In genomic region chr3:140941090-140941433, GRCh38 we compare ENCODE assay signal across 8 cellular contexts. TPM values are rescaled to one million over a fixed set of nuclear protein-coding genes. Genes with fewer than 3 reads are reported as not detected.
DNase-seq lines count a peak whose midpoint lies in the region; ATAC-seq and TF ChIP-seq lines count a peak whose summit lies in the region.

No MANE protein-coding gene starts in this region.

- no peaks in the 10 kb centered on the region for H3K27me3 ChIP-seq in sigmoid colon

- peak overlapping the region; percentile 96 to 99 (median 98) for H3K27ac ChIP-seq in sigmoid colon

- DNase-seq in GM12864 (ENCODE audit: low read depth) (no peak), T-helper 17 cell (no peak), fibroblast of the aortic adventitia (ENCODE audit: low read depth) (no peak), sigmoid colon (no peak), NCI-H446 treated with DMSO at 0.1 percent for 48 hours (lab: John Stamatoyannopoulos, UW) (no peak), Kasumi-1 (lab: John Stamatoyannopoulos, UW) (no peak), MV-4-11 (lab: John Stamatoyannopoulos, UW) (no peak)

- H3K9me3 ChIP-seq in T-helper 17 cell (ENCODE audit: control insufficient read depth, low read length, poor library complexity, severe bottlenecking): no peaks in the 10 kb centered on the region
- no peaks in the 10 kb centered on the region for H3K9me3 ChIP-seq in sigmoid colon

- WGBS in sigmoid colon, 2 donors: 35 to 45% methylated on average over 5 of the region's 5 CpGs

- H3K4me1 ChIP-seq in sigmoid colon: peaks cover 0 to 32% (median 30%) of the 10 kb centered on the region in 4 donors

- ATAC-seq in T-helper 17 cell (no peak), GM19351 (IDR thresholded peaks at IDR 0.05; ENCODE audit: unreplicated experiment) (no peak)

- peak overlapping the region; percentile 88 for H3K4me3 ChIP-seq in GM12864 (ENCODE audit: low read depth, low read length)
- H3K4me3 ChIP-seq in fibroblast of the aortic adventitia (ENCODE audit: low read depth, low read length): peak overlapping the region; percentile 91
- peak overlapping the region; percentile 85 to 92 (median 90) for H3K4me3 ChIP-seq in sigmoid colon

- intact Hi-C loops in sigmoid colon (cut with DNase I): no loop called here

- no peak for TF ChIP-seq POLR2A in sigmoid colon (IDR thresholded peaks at IDR 0.05)

- no peak for TF ChIP-seq CTCF in GM12864 (IDR thresholded peaks at IDR 0.05; ENCODE audit: low read depth, low read length, missing control alignments)
- TF ChIP-seq CTCF in fibroblast of the aortic adventitia (IDR thresholded peaks at IDR 0.05; ENCODE audit: insufficient read depth, low read length): no peak
- TF ChIP-seq CTCF in sigmoid colon (IDR thresholded peaks at IDR 0.05): no peak

- H3K36me3 ChIP-seq in sigmoid colon: no peaks in the 10 kb centered on the region

- H3K36me3 Mint-ChIP-seq in T-helper 17 cell (ENCODE audit: low read depth): no peaks in the 10 kb centered on the region

- H3K27me3 Mint-ChIP-seq in T-helper 17 cell: no peaks in the 10 kb centered on the region

- peak overlapping the region; percentile 96 for H3K27ac Mint-ChIP-seq in T-helper 17 cell

- no peak for TF ChIP-seq EP300 in sigmoid colon (IDR thresholded peaks at IDR 0.05)

- H3K4me1 Mint-ChIP-seq in T-helper 17 cell: peaks cover 11% of the 10 kb centered on the region

- H3K4me3 Mint-ChIP-seq in T-helper 17 cell: peak overlapping the region; percentile 97

RNA-seq across cellular contexts. Expression of gene SLC25A36, which starts 0.6 kb away (rescaled TPM):
- total RNA-seq in T-helper 17 cell (100 to 1,000 TPM in 1 of 2 donors, 10 to 100 TPM in 1; 91.7 to 105 TPM), fibroblast of the aortic adventitia (ENCODE audit: low replicate concordance) (73.0 and 75.4 TPM in 2 replicates), sigmoid colon (100 to 1,000 TPM in 1 of 4 donors, 10 to 100 TPM in 3; 67.0 to 139 (median 71.6) TPM)
- 10 to 100 TPM in 2 of 3 donors, 1 to 10 TPM in 1; 8.8 to 15.5 (median 10.8) TPM for polyA plus RNA-seq in sigmoid colon
